22 cellular contexts compared by ENCODE assay signal in the genomic region with DNA sequence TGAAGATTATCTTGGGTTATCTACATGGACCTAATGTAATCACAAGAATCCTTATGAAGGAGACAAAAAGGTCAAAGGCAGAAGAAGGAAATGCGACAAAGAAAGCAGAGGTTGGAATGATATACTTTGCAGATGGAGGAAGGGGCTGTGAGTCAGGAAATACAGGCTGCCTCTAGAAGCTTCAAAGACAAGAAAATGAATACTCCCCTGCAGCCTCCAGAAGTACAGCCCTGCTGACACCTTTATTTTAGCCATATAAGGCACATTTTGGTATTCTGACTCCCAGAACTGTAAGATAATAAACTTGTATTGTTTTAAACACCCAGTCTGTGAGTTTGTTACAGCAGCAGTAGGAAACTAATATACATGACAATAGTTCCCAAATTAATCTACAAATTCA. TPM values are rescaled to one million over a fixed set of nuclear protein-coding genes. Genes with fewer than 3 reads are reported as not detected.
DNase-seq lines count a peak whose midpoint lies in the region; ATAC-seq, FAIRE-seq and TF ChIP-seq lines count a peak whose summit lies in the region.
"Had no signal": no experiment of that assay in that cellular context is flagged by ENCODE, and none has a peak within 500 bp of the region (broad histone marks: within the 10 kb centered on the region; RNA-seq: fewer than 3 reads in every experiment).

No MANE protein-coding gene starts in this region.

- peak; percentile 97 for ATAC-seq in CD4-positive, alpha-beta T cell (ENCODE audit: poor library complexity)
- no peak for ATAC-seq in K562
- ATAC-seq in naive thymus-derived CD4-positive, alpha-beta T cell = peak; percentile 65
- no peak for ATAC-seq in Right ventricle myocardium inferior

- CTCF ChIA-PET in CD4-positive, alpha-beta T cell (lab: Charles Lee) = no interaction called here
- CTCF ChIA-PET in K562 (lab: Yijun Ruan, JAX; ENCODE audit: low intra/inter-chr PET ratio) = no interaction called here
- CTCF ChIA-PET in naive thymus-derived CD4-positive, alpha-beta T cell (lab: Charles Lee) = interaction anchor here (1.2 kb wide), 1 partner anchor 99 kb away, joined by 3 read pairs; no protein-coding TSS in a partner anchor

- no peaks in the 10 kb centered on the region for H3K79me1 ChIP-seq in H9 (ENCODE audit: insufficient read depth, low read depth, low read length, poor library complexity, severe bottlenecking)

- no peak for TF ChIP-seq EP300 in K562 (IDR thresholded peaks at IDR 0.05; ENCODE audit: low read length)

- intact Hi-C loops in CD4-positive, alpha-beta T cell (cut with DNase I, micrococcal nuclease) = no loop called here
- intact Hi-C loops in K562 (cut with micrococcal nuclease) (no loop called here), Right ventricle myocardium inferior (cut with DNase I) (no loop called here)
- intact Hi-C loops in naive thymus-derived CD4-positive, alpha-beta T cell (cut with micrococcal nuclease) = no loop called here

- H4K5ac ChIP-seq in H9 (ENCODE audit: insufficient read length, low read depth, low read length) = no peak overlapping the region

- no peaks in the 10 kb centered on the region for H3K9me3 ChIP-seq in CD4-positive, alpha-beta T cell (ENCODE audit: control insufficient read depth, low read length)
- H3K9me3 ChIP-seq in H9 (ENCODE audit: control insufficient read depth, low read depth, low read length) (no peaks in the 10 kb centered on the region), K562 (replicated peaks; ENCODE audit: control insufficient read depth, insufficient read depth, low read depth, low read length) (no peaks in the 10 kb centered on the region)
- H3K9me3 ChIP-seq in naive thymus-derived CD4-positive, alpha-beta T cell (ENCODE audit: control insufficient read depth in 2 of 3, low read length in 3 of 3) = no peaks in the 10 kb centered on the region

- H3K56ac ChIP-seq in H9 (ENCODE audit: insufficient read length, low read depth, low read length) = no peak overlapping the region

- H3K27me3 ChIP-seq in CD4-positive, alpha-beta T cell (ENCODE audit: control insufficient read depth, insufficient read depth, low read length) = no peaks in the 10 kb centered on the region
- no peaks in the 10 kb centered on the region for H3K27me3 ChIP-seq in H9 (ENCODE audit: insufficient read depth, low read length)
- no peaks in the 10 kb centered on the region; a peak in 1 of 5 replicates for H3K27me3 ChIP-seq in K562 (ENCODE audit: control insufficient read depth in 2 of 2, insufficient read depth in 2 of 2, low read length in 2 of 2)
- no peaks in the 10 kb centered on the region for H3K27me3 ChIP-seq in naive thymus-derived CD4-positive, alpha-beta T cell (ENCODE audit: control insufficient read depth in 2 of 2, insufficient read depth in 2 of 2, low read length in 2 of 2)

- no peak overlapping the region for H3T11ph ChIP-seq in H9 (ENCODE audit: low read length)

- H3K36me3 ChIP-seq in K562 (ENCODE audit: control insufficient read depth, insufficient read depth, low read length) = no peaks in the 10 kb centered on the region
- H3K36me3 ChIP-seq in naive thymus-derived CD4-positive, alpha-beta T cell (ENCODE audit: control insufficient read depth in 2 of 3, insufficient read depth in 3 of 3, low read length in 3 of 3) = peaks cover 0 to 31% (median 8%) of the 10 kb centered on the region in 3 experiments

- H2AFZ ChIP-seq in H9 (ENCODE audit: low read length) (no peak overlapping the region), K562 (ENCODE audit: low read depth, low read length) (no peak overlapping the region)
- H2AFZ ChIP-seq: GM23248 had no signal

- POLR2A ChIA-PET in CD4-positive, alpha-beta T cell (lab: Charles Lee) = no interaction called here
- POLR2A ChIA-PET in K562 (lab: Yijun Ruan, JAX) = no interaction called here
- POLR2A ChIA-PET in naive thymus-derived CD4-positive, alpha-beta T cell (lab: Charles Lee) = interaction anchor here (0.7 kb wide), 1 partner anchor 18 kb away, joined by 4 read pairs; no protein-coding TSS in a partner anchor

- H3K4me3 ChIP-seq in K562 = no peak overlapping the region
- no peak overlapping the region for H3K4me3 ChIP-seq in naive thymus-derived CD4-positive, alpha-beta T cell (ENCODE audit: low read length)
- H3K4me3 ChIP-seq: GM23248, SK-N-MC had no signal

- TF ChIP-seq RAD21 in K562 (CRISPR knock-in tag; conservative IDR thresholded peaks at IDR 0.05 in 1 of 2, IDR thresholded peaks at IDR 0.05 in 1 of 2) = no peak

- H3K4me3 Mint-ChIP-seq in CD4-positive, alpha-beta T cell = peak overlapping the region; percentile 1
- no peak overlapping the region for H3K4me3 Mint-ChIP-seq in H9
- peak overlapping the region in 7 of 10 donors; percentile 12 to 64 (median 40) for H3K4me3 Mint-ChIP-seq in naive thymus-derived CD4-positive, alpha-beta T cell
- H3K4me3 Mint-ChIP-seq: IgD-negative memory B cell had no signal

- peak overlapping the region; percentile 40 for H3K27ac Mint-ChIP-seq in CD4-positive, alpha-beta T cell
- H3K27ac Mint-ChIP-seq in H9 = peak overlapping the region in 1 of 3 experiments; percentile 66; a peak in 1 of 7 replicates
- H3K27ac Mint-ChIP-seq in naive thymus-derived CD4-positive, alpha-beta T cell = peak overlapping the region in 6 of 9 donors; percentile 19 to 79 (median 63)

- TF ChIP-seq POLR2A in K562 (conservative IDR thresholded peaks at IDR 0.05) = no peak

- H4K20me1 ChIP-seq in H9 (ENCODE audit: control insufficient read depth, insufficient read depth, insufficient read length) (no peaks in the 10 kb centered on the region), K562 (replicated peaks; ENCODE audit: control insufficient read depth, insufficient read depth, low read length) (no peaks in the 10 kb centered on the region)

- no peaks in the 10 kb centered on the region for H3K79me2 ChIP-seq in H9 (ENCODE audit: insufficient read depth, low read length)
- no peaks in the 10 kb centered on the region for H3K79me2 ChIP-seq in K562 (ENCODE audit: control insufficient read depth, insufficient read depth, low read length)

- no peak overlapping the region for H3K14ac ChIP-seq in H9 (ENCODE audit: insufficient read depth, low read length)

- H3K23ac ChIP-seq in H9 (ENCODE audit: insufficient read length, low read depth, low read length) = no peak overlapping the region

- no peak overlapping the region for H3K4ac ChIP-seq in H9 (ENCODE audit: low read depth, low read length)

- no peak overlapping the region for H2AK5ac ChIP-seq in H9 (ENCODE audit: insufficient read length, low read length)

- H3K27me3 Mint-ChIP-seq in CD4-positive, alpha-beta T cell = no peaks in the 10 kb centered on the region
- no peaks in the 10 kb centered on the region; the same call in 1 of the 2 replicates for H3K27me3 Mint-ChIP-seq in H9 (ENCODE audit: low read depth)
- no peaks in the 10 kb centered on the region for H3K27me3 Mint-ChIP-seq in naive thymus-derived CD4-positive, alpha-beta T cell
- H3K27me3 Mint-ChIP-seq: IgD-negative memory B cell had no signal

- no peak for DNase-seq in CD4-positive, alpha-beta T cell
- DNase-seq in H9 = no peak
- DNase-seq in K562 (ENCODE audit: extremely low read depth in 1 of 4, low spot score in 3 of 4) = no peak
- peak in 7 of 9 donors; percentile 23 to 58 (median 36) for DNase-seq in naive thymus-derived CD4-positive, alpha-beta T cell
- no peak for DNase-seq in NCI-H2081 (lab: John Stamatoyannopoulos, UW)
- no peak for DNase-seq in Right ventricle myocardium inferior (ENCODE audit: missing footprints)
- DNase-seq in activated T-cell treated with anti-CD3 and anti-CD28 coated beads for 4 hours = no peak
- DNase-seq: GM23248, Kasumi-1, MM.1S, NCI-H1048, NCI-H1417 treated with DMSO at 0.1 percent for 48 hours, NCI-H187, NCI-H2107, NCI-H446 treated with DMSO at 0.1 percent for 48 hours, NCI-H526 treated with DMSO at 0.1 percent for 48 hours, RPMI8226, SHP77 treated with DMSO at 0.1 percent for 48 hours had no signal

- in situ Hi-C loops in K562 (cut with MboI) = no loop called here

- BruUV-seq in K562 (replicated peaks; lab: Mats Ljungman, UMichigan) = no TSS peak

- H2BK15ac ChIP-seq in H9 (ENCODE audit: low read depth, low read length) = no peak overlapping the region

- no peaks in the 10 kb centered on the region for H3K9me1 ChIP-seq in K562 (ENCODE audit: control insufficient read depth, insufficient read depth, low read length)

- no peak overlapping the region for H2BK12ac ChIP-seq in H9 (ENCODE audit: insufficient read length, low read depth, low read length)

- H3K4me1 ChIP-seq in H9 (ENCODE audit: insufficient read depth, low read length) (peaks cover 11% of the 10 kb centered on the region; the same call in 1 of the 2 replicates), K562 (replicated peaks in 1 of 2; ENCODE audit: control insufficient read depth in 2 of 2, insufficient read depth in 2 of 2, low read length in 2 of 2) (no peaks in the 10 kb centered on the region)
- H3K4me1 ChIP-seq in naive thymus-derived CD4-positive, alpha-beta T cell (ENCODE audit: control insufficient read depth in 2 of 2, insufficient read depth in 2 of 2, low read length in 2 of 2) = no peaks in the 10 kb centered on the region

- no CpG with 5 or more reads among the region's 1 CpG for WGBS in H9 (ENCODE audit: extremely low coverage, insufficient read length, low lambda C conversion rate)
- WGBS in K562 (ENCODE audit: insufficient coverage, low coverage, missing lambda C conversion rate) = 0% methylated on average over 1 of the region's 1 CpG

- H4K91ac ChIP-seq in H9 (ENCODE audit: insufficient read length, low read depth, low read length) = no peak overlapping the region

- H3K9me3 Mint-ChIP-seq in CD4-positive, alpha-beta T cell = no peaks in the 10 kb centered on the region
- no peaks in the 10 kb centered on the region; a peak in 3 of 5 replicates for H3K9me3 Mint-ChIP-seq in H9
- no peaks in the 10 kb centered on the region for H3K9me3 Mint-ChIP-seq in naive thymus-derived CD4-positive, alpha-beta T cell
- H3K9me3 Mint-ChIP-seq: IgD-negative memory B cell had no signal

- H2BK20ac ChIP-seq in H9 (ENCODE audit: low read depth, low read length, poor library complexity, severe bottlenecking) = no peak overlapping the region

- H3K36me3 Mint-ChIP-seq in CD4-positive, alpha-beta T cell (ENCODE audit: low read depth) = peaks cover 78% of the 10 kb centered on the region
- no peaks in the 10 kb centered on the region for H3K36me3 Mint-ChIP-seq in H9 (ENCODE audit: insufficient read depth in 1 of 3, low read depth in 3 of 3)
- peaks cover 8 to 73% (median 34%) of the 10 kb centered on the region in 5 donors for H3K36me3 Mint-ChIP-seq in naive thymus-derived CD4-positive, alpha-beta T cell

- H3K4me2 ChIP-seq in H9 (ENCODE audit: insufficient read depth, insufficient read length, low read length) (peak overlapping the region; percentile 37), K562 (ENCODE audit: insufficient read depth, low read length) (no peak overlapping the region)

- peaks cover 20% of the 10 kb centered on the region for H3K4me1 Mint-ChIP-seq in CD4-positive, alpha-beta T cell (ENCODE audit: low read depth)
- peaks cover 38 to 46% of the 10 kb centered on the region in 2 experiments for H3K4me1 Mint-ChIP-seq in H9
- H3K4me1 Mint-ChIP-seq in naive thymus-derived CD4-positive, alpha-beta T cell = peaks cover 6 to 43% (median 26%) of the 10 kb centered on the region in 7 donors

- H2BK120ac ChIP-seq in H9 (ENCODE audit: low read depth, low read length, poor library complexity, severe bottlenecking) = no peak overlapping the region

- H4K8ac ChIP-seq in H9 (replicated peaks; ENCODE audit: insufficient read length, low read depth, low read length) = no peak overlapping the region

- no peak overlapping the region for H2BK5ac ChIP-seq in H9 (ENCODE audit: insufficient read length, low read length)

- no peak overlapping the region for H3K27ac ChIP-seq in CD4-positive, alpha-beta T cell (ENCODE audit: low read depth, low read length)
- H3K27ac ChIP-seq in H9 (ENCODE audit: insufficient read length, low read depth, low read length) (no peak overlapping the region), K562 (ENCODE audit: extremely low read depth, low read depth, low read length) (no peak overlapping the region)
- no peak overlapping the region for H3K27ac ChIP-seq in naive thymus-derived CD4-positive, alpha-beta T cell (ENCODE audit: low read depth, low read length)
- H3K27ac ChIP-seq: C4-2B, GM23248, SK-N-MC had no signal

- FAIRE-seq in K562 (lab: Jason Lieb, UNC) = no peak
- FAIRE-seq: A204.1 had no signal

- no peak for TF ChIP-seq CTCF in CD4-positive, alpha-beta T cell (IDR thresholded peaks at IDR 0.05)
- TF ChIP-seq CTCF in H9 (conservative IDR thresholded peaks at IDR 0.05) (no peak), K562 (IDR thresholded peaks at IDR 0.05 in 2 of 3, conservative IDR thresholded peaks at IDR 0.05 in 1 of 3; ENCODE audit: insufficient read depth in 2 of 3, low read depth in 1 of 3, low read length in 3 of 3) (no peak)

- no peak overlapping the region for H3K9ac ChIP-seq in H9 (ENCODE audit: extremely low read depth, insufficient read length, low read length)
- H3K9ac ChIP-seq in K562 (ENCODE audit: insufficient read depth in 1 of 2, low read depth in 2 of 2, low read length in 2 of 2) = no peak overlapping the region
- H3K9ac ChIP-seq: GM23248 had no signal

- no peak overlapping the region for H3K18ac ChIP-seq in H9 (ENCODE audit: insufficient read length, low read depth, low read length)

- H3K23me2 ChIP-seq in H9 (ENCODE audit: insufficient read length, low read depth, low read length, poor library complexity, severe bottlenecking) = no peaks in the 10 kb centered on the region

RNA-seq across cellular contexts. Expression of gene SIDT1, which starts 58.6 kb away (rescaled TPM):
- total RNA-seq in CD4-positive, alpha-beta T cell = 10 to 100 TPM; 28.8 to 37.3 TPM
- total RNA-seq in H9 (2021) (not detected in 2 replicates), K562 (2014; rRNA removed) (not detected in 2 replicates), K562 (2014; rRNA removed; fragmentation: Illumina TruSeq; extraction: Trizol) (not detected in 2 replicates), K562 (2015; rRNA removed; fragmentation: Illumina TruSeq; extraction: Trizol) (not detected in 2 replicates), K562 (2021) (0.18 TPM in 1 of 2 replicates, not detected in the other), Right ventricle myocardium inferior (0.62 TPM)
- total RNA-seq in K562 (2011; cell fraction: chromatin; rRNA removed; ENCODE audit: low replicate concordance) = not detected in 2 replicates
- total RNA-seq in K562 (2011; cell fraction: nucleolus; rRNA removed) = not detected in 2 replicates
- total RNA-seq in K562 (2011; cell fraction: nucleoplasm; rRNA removed) = not detected in 2 replicates
- polyA plus RNA-seq in K562 (2011; rRNA removed) (not detected in 2 replicates), K562 (2014; fragmentation: Illumina TruSeq; extraction: Trizol) (not detected in 2 replicates), K562 (2014; fragmentation: Nextera tagmentation; extraction: Ambion mirVana) (not detected), K562 (2014; rRNA removed) (not detected in 2 replicates)
- not detected in 2 replicates for polyA plus RNA-seq in K562 (2011; cell fraction: cytosol; rRNA removed)
- polyA plus RNA-seq in K562 (2011; cell fraction: nucleus; rRNA removed) = not detected in 2 replicates
- not detected in 2 replicates for polyA plus RNA-seq in K562 (2012)
- not detected in 2 replicates for polyA minus RNA-seq in K562 (2011; rRNA and poly(A)+ RNA removed)
- not detected in 2 replicates for polyA minus RNA-seq in K562 (2011; cell fraction: cytosol; rRNA and poly(A)+ RNA removed)
- not detected in 2 replicates for polyA minus RNA-seq in K562 (2011; cell fraction: nucleus; rRNA and poly(A)+ RNA removed)
- total RNA-seq in naive thymus-derived CD4-positive, alpha-beta T cell = 10 to 100 TPM; 32.1 to 65.7 (median 60.7) TPM
- 10 to 100 TPM; 19.9 to 33.3 TPM for polyA plus RNA-seq in naive thymus-derived CD4-positive, alpha-beta T cell
- total RNA-seq: GM23248 had no signal
- polyA plus RNA-seq: GM23248 had no signal

Comparison
In these comparisons a context has a peak if more than half of its experiments do, and no peak if none do; other contexts are left out.
1. ATAC-seq: peak in CD4-positive, alpha-beta T cell (single experiment) and naive thymus-derived CD4-positive, alpha-beta T cell (single experiment); none in K562 (single experiment) and Right ventricle myocardium inferior (single experiment).
2. DNase-seq: peak in naive thymus-derived CD4-positive, alpha-beta T cell (7 of 9); none in CD4-positive, alpha-beta T cell (0 of 10), H9 (single experiment), K562 (0 of 4), NCI-H2081 (0 of 2), Right ventricle myocardium inferior (single experiment) and activated T-cell treated with anti-CD3 and anti-CD28 coated beads for 4 hours (single experiment).
3. H3K4me3 Mint-ChIP-seq: peak in CD4-positive, alpha-beta T cell (single experiment) and naive thymus-derived CD4-positive, alpha-beta T cell (7 of 10); none in H9 (0 of 2).
4. RNA of gene SIDT1, which starts 58.6 kb away (total RNA-seq): 32.1 to 65.7 TPM in naive thymus-derived CD4-positive, alpha-beta T cell and 28.8 to 37.3 TPM in CD4-positive, alpha-beta T cell; 0.62 TPM in Right ventricle myocardium inferior (single experiment), not detected in H9 and 0.18 TPM in K562; every median in the first group is over 10 times any median in the second.